ENCODE assay signal across 10 cellular contexts in genomic region chr3:141114816-141115458, GRCh38.
DNase-seq lines count a peak whose midpoint lies in the region; ATAC-seq and TF ChIP-seq lines count a peak whose summit lies in the region.
"Had no signal": no experiment of that assay in that cellular context is flagged by ENCODE, and none has a peak within 500 bp of the region (broad histone marks: within the 10 kb centered on the region; RNA-seq: fewer than 3 reads in every experiment).

No MANE protein-coding gene starts in this region.

- H4K20me1 ChIP-seq in OCI-LY1 (ENCODE audit: insufficient read depth, low read length): no peaks in the 10 kb centered on the region

- H3K27ac Mint-ChIP-seq in progenitor cell of endocrine pancreas: no peak overlapping the region

- no peaks in the 10 kb centered on the region for H3K9me2 ChIP-seq in OCI-LY1 (ENCODE audit: low read depth, low read length)

- no peaks in the 10 kb centered on the region for H3K79me2 ChIP-seq in OCI-LY1 (ENCODE audit: insufficient read depth, low read length)

- H3K36me3 ChIP-seq in GM06990 (ENCODE audit: control insufficient read depth, insufficient read depth, low read length) (no peaks in the 10 kb centered on the region), OCI-LY1 (ENCODE audit: insufficient read depth, low read length) (no peaks in the 10 kb centered on the region)

- H3K4me2 ChIP-seq in OCI-LY1 (ENCODE audit: low read length): no peak overlapping the region

- H3K9me3 Mint-ChIP-seq in progenitor cell of endocrine pancreas (ENCODE audit: low read depth): peaks cover 3% of the 10 kb centered on the region

- no peak overlapping the region for H3K4me3 ChIP-seq in GM06990 (replicated peaks; ENCODE audit: low read depth, low read length)
- no peak overlapping the region for H3K4me3 ChIP-seq in OCI-LY1 (ENCODE audit: low read depth, low read length, poor library complexity, severe bottlenecking)
- no peak overlapping the region for H3K4me3 ChIP-seq in fibroblast of mammary gland (ENCODE audit: control insufficient read depth, low read depth, low read length)

- H3K27me3 ChIP-seq in GM06990 (replicated peaks; ENCODE audit: control insufficient read depth, insufficient read depth, low read length): no peaks in the 10 kb centered on the region
- peaks cover 13% of the 10 kb centered on the region; the same call in 1 of the 2 replicates for H3K27me3 ChIP-seq in OCI-LY1 (ENCODE audit: insufficient read depth, low read length)

- H3F3A ChIP-seq in OCI-LY1 (ENCODE audit: insufficient read depth, low read length): no peaks in the 10 kb centered on the region

- TF ChIP-seq CTCF in GM06990 (IDR thresholded peaks at IDR 0.05; ENCODE audit: insufficient read depth, low read length, poor library complexity, severe bottlenecking): peak; percentile 21
- TF ChIP-seq CTCF in OCI-LY1 (IDR thresholded peaks at IDR 0.05; ENCODE audit: low read length): peak; percentile 50; the same call in 1 of the 2 replicates
- peak; percentile 29 for TF ChIP-seq CTCF in fibroblast of mammary gland (conservative IDR thresholded peaks at IDR 0.05; ENCODE audit: control insufficient read depth, insufficient read depth, low read depth, low read length)
- TF ChIP-seq CTCF in progenitor cell of endocrine pancreas (IDR thresholded peaks at IDR 0.05; ENCODE audit: unreplicated experiment): peak; percentile 57

- no peak overlapping the region for H3K9ac ChIP-seq in OCI-LY1 (ENCODE audit: low read length)

- H3K27ac ChIP-seq in OCI-LY1 (ENCODE audit: low read depth, low read length, poor library complexity, severe bottlenecking): no peak overlapping the region

- H3K4me1 ChIP-seq in OCI-LY1 (ENCODE audit: insufficient read depth, low read length, severe bottlenecking): no peaks in the 10 kb centered on the region

- H3K36me3 Mint-ChIP-seq in progenitor cell of endocrine pancreas (ENCODE audit: insufficient read depth): peaks cover 2% of the 10 kb centered on the region

- no peaks in the 10 kb centered on the region for H3K9me3 ChIP-seq in OCI-LY1 (ENCODE audit: low read length)

- H3K27me3 Mint-ChIP-seq in progenitor cell of endocrine pancreas: no peaks in the 10 kb centered on the region

- DNase-seq in GM06990 (ENCODE audit: extremely low read depth, insufficient read length) (no peak), fibroblast of mammary gland (ENCODE audit: low read depth) (no peak), progenitor cell of endocrine pancreas (ENCODE audit: low spot score, unreplicated experiment) (no peak), NCI-H1092 (lab: John Stamatoyannopoulos, UW) (no peak), HPDE6-E6E7 (ENCODE audit: extremely low spot score) (no peak)
- DNase-seq: amygdala, NCI-H1436 treated with DMSO at 0.1 percent for 48 hours had no signal

- no peak overlapping the region for H2AFZ ChIP-seq in OCI-LY1 (ENCODE audit: low read length)

- ATAC-seq in HG02588 (IDR thresholded peaks at IDR 0.05; ENCODE audit: unreplicated experiment): no peak
- ATAC-seq in GM18870 (IDR thresholded peaks at IDR 0.05; ENCODE audit: unreplicated experiment): no peak

- no peak overlapping the region for H3K4me3 Mint-ChIP-seq in progenitor cell of endocrine pancreas (ENCODE audit: low read depth)

- H3K4me1 Mint-ChIP-seq in progenitor cell of endocrine pancreas (ENCODE audit: low read depth): no peaks in the 10 kb centered on the region
